Comparison of ENCODE assay signal across 8 cellular contexts in the genomic region with DNA sequence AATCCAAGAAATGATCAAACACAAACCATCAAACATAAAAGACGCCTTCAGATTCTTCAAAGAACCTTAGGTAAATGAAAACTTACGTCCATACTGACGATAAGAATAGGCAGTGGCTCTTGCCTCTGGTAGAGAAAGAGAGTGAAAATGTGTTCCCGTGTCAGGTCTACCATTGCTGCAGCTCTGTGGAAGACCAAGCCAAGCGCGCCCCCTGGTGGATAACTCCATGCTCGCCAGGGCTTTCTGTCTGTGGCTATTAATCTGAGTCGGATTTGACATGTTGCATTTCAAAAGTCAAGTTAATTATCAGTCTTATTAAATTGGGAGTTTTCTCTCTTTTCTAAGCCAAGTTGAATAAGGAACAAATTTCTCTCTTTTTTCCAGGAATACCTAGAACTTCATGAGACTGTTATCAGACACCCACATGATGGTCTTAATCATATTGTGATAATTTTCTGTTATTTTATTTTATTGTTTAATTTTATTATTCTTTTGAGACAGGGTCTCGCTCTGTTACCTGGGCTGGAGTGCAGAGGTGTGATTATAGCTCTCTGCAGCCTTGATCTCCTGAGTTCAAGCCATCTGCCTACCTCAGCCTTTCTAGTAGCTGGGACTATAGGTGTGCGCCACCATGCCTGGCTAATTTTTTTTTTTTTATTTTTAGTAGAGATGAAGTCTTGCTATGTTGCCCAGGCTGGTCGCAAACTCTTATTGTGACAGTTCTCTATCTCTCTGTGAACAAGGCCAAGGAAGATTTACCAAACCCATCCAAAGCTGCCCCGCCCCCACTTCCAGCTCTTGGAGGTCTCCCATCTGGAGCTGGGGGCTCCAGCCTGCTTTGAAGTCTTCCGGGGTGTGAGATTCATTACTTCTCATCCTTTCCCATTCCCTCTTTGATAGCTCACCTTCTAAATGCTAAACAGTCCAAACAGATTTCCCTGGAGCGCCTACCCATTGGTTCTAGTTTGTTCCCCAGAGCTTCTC. TPM values are rescaled to one million over a fixed set of nuclear protein-coding genes. Genes with fewer than 3 reads are reported as not detected.
DNase-seq lines count a peak whose midpoint lies in the region; ATAC-seq, FAIRE-seq and TF ChIP-seq lines count a peak whose summit lies in the region.

No MANE protein-coding gene starts in this region.

- no peak overlapping the region for H4K91ac ChIP-seq in IMR-90 (ENCODE audit: insufficient read depth, low read depth, low read length)
- H4K91ac ChIP-seq in mesenchymal stem cell (ENCODE audit: low read length), result no peak overlapping the region

- H3K27me3 ChIP-seq in IMR-90 (ENCODE audit: control insufficient read depth, insufficient read depth, low read length) (no peaks in the 10 kb centered on the region; the same call in none of the 2 replicates), NT2/D1 (ENCODE audit: insufficient read depth, insufficient read length) (no peaks in the 10 kb centered on the region), mesenchymal stem cell (ENCODE audit: control insufficient read depth in 1 of 2, insufficient read depth in 1 of 2, low read length in 2 of 2) (no peaks in the 10 kb centered on the region)

- H3K36me3 ChIP-seq in IMR-90 (ENCODE audit: control insufficient read depth, insufficient read depth, low read length), result no peaks in the 10 kb centered on the region
- no peaks in the 10 kb centered on the region for H3K36me3 ChIP-seq in NT2/D1 (ENCODE audit: insufficient read depth, insufficient read length, low read length)
- no peaks in the 10 kb centered on the region for H3K36me3 ChIP-seq in mesenchymal stem cell (ENCODE audit: control insufficient read depth in 1 of 2, insufficient read depth in 2 of 2, low read depth in 1 of 2, low read length in 2 of 2)

- H3K4me3 ChIP-seq in A549, result no peak overlapping the region
- H3K4me3 ChIP-seq in IMR-90 (ENCODE audit: insufficient read depth, low read depth, low read length), result no peak overlapping the region; the same call in 1 of the 2 replicates
- H3K4me3 ChIP-seq in NT2/D1 (ENCODE audit: insufficient read length, low read depth), result no peak overlapping the region
- H3K4me3 ChIP-seq in mesenchymal stem cell (ENCODE audit: insufficient read depth in 1 of 2, low read depth in 1 of 2, low read length in 2 of 2), result peak overlapping the region in 1 of 2 experiments; percentile 54

- H2BK12ac ChIP-seq in mesenchymal stem cell (ENCODE audit: low read length in 2 of 2), result no peak overlapping the region

- H3K4me2 ChIP-seq in A549 (peak overlapping the region; percentile 52), IMR-90 (ENCODE audit: low read depth, low read length) (peak overlapping the region; percentile 53; the same call in 1 of the 2 replicates), mesenchymal stem cell (ENCODE audit: low read length, poor library complexity, severe bottlenecking) (no peak overlapping the region)

- intact Hi-C loops in IMR-90 (cut with micrococcal nuclease), result loop anchor here (1.0 kb wide), 2 partner anchors 33 to 107 kb away; a partner anchor contains a TSS

- H3K4me1 ChIP-seq in A549 (no peaks in the 10 kb centered on the region), IMR-90 (ENCODE audit: control insufficient read depth, insufficient read depth, low read length) (no peaks in the 10 kb centered on the region), NT2/D1 (ENCODE audit: insufficient read depth, insufficient read length) (no peaks in the 10 kb centered on the region), mesenchymal stem cell (ENCODE audit: control insufficient read depth, insufficient read depth, low read depth, low read length) (peaks cover 4% of the 10 kb centered on the region)

- POLR2A ChIA-PET in A549 (lab: Yijun Ruan, JAX) (interaction anchor here (0.6 to 3.0 kb wide), 3 partner anchors 33 to 755 kb away, joined by 3 to 16 read pairs (median 3); no protein-coding TSS in a partner anchor), IMR-90 (lab: Charles Lee; ENCODE audit: unreplicated experiment) (no interaction called here)

- peak; percentile 63 to 79 for DNase-seq in A549 (ENCODE audit: low read depth in 1 of 2, low spot score in 1 of 2)
- peak; percentile 69 for DNase-seq in IMR-90
- peak; percentile 70 for DNase-seq in NT2/D1 (ENCODE audit: low read depth, low spot score)
- DNase-seq in activated CD8-positive, alpha-beta memory T cell treated with anti-CD3 and anti-CD28 coated beads for 48 hours (ENCODE audit: low read depth in 2 of 3, low spot score in 2 of 3), result peak; percentile 74 to 98 (median 98)
- DNase-seq in effector memory CD8-positive, alpha-beta T cell, result peak; percentile 92 to 93 (median 92)
- peak; percentile 78 for DNase-seq in mesenchymal stem cell
- peak; percentile 98 for DNase-seq in stimulated activated CD8-positive, alpha-beta memory T cell treated with anti-CD3 and anti-CD28 coated beads, Interleukin-15, amount 100 ng/mL, for 24 hours (ENCODE audit: low read depth)

- no peak overlapping the region for H2BK120ac ChIP-seq in IMR-90 (ENCODE audit: low read depth, low read length)
- H2BK120ac ChIP-seq in mesenchymal stem cell (ENCODE audit: low read depth, low read length), result no peak overlapping the region

- H3K9ac ChIP-seq in IMR-90 (ENCODE audit: low read depth, low read length), result no peak overlapping the region
- no peak overlapping the region for H3K9ac ChIP-seq in NT2/D1 (ENCODE audit: insufficient read length, low read depth)
- H3K9ac ChIP-seq in mesenchymal stem cell (ENCODE audit: low read length), result peak overlapping the region; percentile 58

- no TSS peak for BruUV-seq in IMR-90 (replicated peaks; lab: Mats Ljungman, UMichigan)

- H3K4ac ChIP-seq in IMR-90 (ENCODE audit: low read depth, low read length), result no peak overlapping the region
- no peak overlapping the region for H3K4ac ChIP-seq in mesenchymal stem cell (ENCODE audit: low read depth in 1 of 2, low read length in 2 of 2)

- peaks cover 2% of the 10 kb centered on the region for H3K36me3 Mint-ChIP-seq in effector memory CD8-positive, alpha-beta T cell (ENCODE audit: insufficient read depth)

- FAIRE-seq in A549 (lab: Jason Lieb, UNC), result no peak

- TF ChIP-seq POLR2A in A549 (IDR thresholded peaks at IDR 0.05; ENCODE audit: low read length), result no peak
- TF ChIP-seq POLR2A in IMR-90 (IDR thresholded peaks at IDR 0.05; ENCODE audit: low read depth, low read length), result peak; percentile 41; the same call in 1 of the 2 replicates

- H3K4me1 Mint-ChIP-seq in effector memory CD8-positive, alpha-beta T cell (ENCODE audit: low read depth in 2 of 2), result peaks cover 6 to 7% of the 10 kb centered on the region in 2 donors

- TF ChIP-seq RAD21 in A549 (conservative IDR thresholded peaks at IDR 0.05 in 1 of 2, IDR thresholded peaks at IDR 0.05 in 1 of 2), result peak; percentile 99
- peak; percentile 99 for TF ChIP-seq RAD21 in IMR-90 (IDR thresholded peaks at IDR 0.05; ENCODE audit: low read length)

- H2BK5ac ChIP-seq in IMR-90 (ENCODE audit: low read depth, low read length, poor library complexity, severe bottlenecking) (no peak overlapping the region), mesenchymal stem cell (ENCODE audit: low read depth, low read length, poor library complexity, severe bottlenecking) (no peak overlapping the region)

- H3K27ac Mint-ChIP-seq in effector memory CD8-positive, alpha-beta T cell, result no peak overlapping the region

- H2AK5ac ChIP-seq in IMR-90 (ENCODE audit: low read depth, low read length), result no peak overlapping the region
- H2AK5ac ChIP-seq in mesenchymal stem cell (ENCODE audit: low read length, severe bottlenecking), result no peak overlapping the region

- H3K79me1 ChIP-seq in IMR-90 (ENCODE audit: low read depth in 1 of 2, low read length in 2 of 2), result no peaks in the 10 kb centered on the region
- no peaks in the 10 kb centered on the region for H3K79me1 ChIP-seq in mesenchymal stem cell (replicated peaks; ENCODE audit: low read length, poor library complexity, severe bottlenecking)

- no peaks in the 10 kb centered on the region for H3K9me3 Mint-ChIP-seq in effector memory CD8-positive, alpha-beta T cell

- H3K27ac ChIP-seq in A549 (no peak overlapping the region), IMR-90 (ENCODE audit: insufficient read depth, low read length) (no peak overlapping the region), mesenchymal stem cell (ENCODE audit: low read length, poor library complexity, severe bottlenecking) (no peak overlapping the region)

- no peak overlapping the region for H3K18ac ChIP-seq in IMR-90 (ENCODE audit: low read depth, low read length)
- H3K18ac ChIP-seq in mesenchymal stem cell (ENCODE audit: low read depth in 1 of 2, low read length in 2 of 2), result no peak overlapping the region

- H4K20me1 ChIP-seq in IMR-90 (ENCODE audit: insufficient read depth, low read length), result no peaks in the 10 kb centered on the region

- H4K5ac ChIP-seq in IMR-90 (ENCODE audit: low read depth, low read length), result no peak overlapping the region

- TF ChIP-seq CTCF in A549 (IDR thresholded peaks at IDR 0.05) (peak; percentile 95), IMR-90 (conservative IDR thresholded peaks at IDR 0.05; ENCODE audit: low read depth, low read length) (peak; percentile 99)

- H3K27me3 Mint-ChIP-seq in effector memory CD8-positive, alpha-beta T cell, result no peaks in the 10 kb centered on the region

- in situ Hi-C loops in IMR-90 (cut with MboI; ENCODE audit: low sequenced_read_pairs), result loop anchor here (10.0 kb wide), 1 partner anchor 103 kb away; no protein-coding TSS in a partner anchor

- H2AK9ac ChIP-seq in IMR-90 (replicated peaks; ENCODE audit: low read depth, low read length, poor library complexity), result no peak overlapping the region

- H3K4me3 Mint-ChIP-seq in effector memory CD8-positive, alpha-beta T cell, result no peak overlapping the region

- H3K23ac ChIP-seq in IMR-90 (ENCODE audit: low read depth, low read length) (no peak overlapping the region), mesenchymal stem cell (ENCODE audit: low read length in 2 of 2) (no peak overlapping the region)

- no peak overlapping the region for H2BK15ac ChIP-seq in IMR-90 (ENCODE audit: low read depth, low read length)
- H2BK15ac ChIP-seq in mesenchymal stem cell (ENCODE audit: low read depth, poor library complexity, severe bottlenecking), result no peak overlapping the region

- CTCF ChIA-PET in A549 (lab: Yijun Ruan, JAX), result interaction anchor here (0.6 to 8.6 kb wide), 26 partner anchors 7 to 1632 kb away, joined by 3 to 133 read pairs (median 5); a partner anchor contains a TSS
- CTCF ChIA-PET in IMR-90 (lab: Yijun Ruan, JAX), result interaction anchor here (0.6 to 5.3 kb wide), 3 partner anchors 33 to 711 kb away, joined by 5 to 47 read pairs (median 6); a partner anchor contains a TSS

- H2BK20ac ChIP-seq in IMR-90 (ENCODE audit: low read depth, low read length), result no peak overlapping the region

- dilution Hi-C loops in IMR-90 (cut with HindIII; ENCODE audit: low sequenced_read_pairs, unreplicated experiment), result no loop called here

- TF ChIP-seq EP300 in A549 (IDR thresholded peaks at IDR 0.05), result no peak

- H4K8ac ChIP-seq in IMR-90 (ENCODE audit: low read depth in 2 of 2, low read length in 2 of 2), result no peak overlapping the region
- H4K8ac ChIP-seq in mesenchymal stem cell (ENCODE audit: low read length), result no peak overlapping the region

- H3K14ac ChIP-seq in IMR-90 (replicated peaks; ENCODE audit: low read depth, low read length), result no peak overlapping the region
- no peak overlapping the region for H3K14ac ChIP-seq in mesenchymal stem cell (ENCODE audit: low read length in 2 of 2)

- ATAC-seq in A549 (peak; percentile 85 to 92; a peak in 5 of 6 replicates), GM18868 (IDR thresholded peaks at IDR 0.05; ENCODE audit: unreplicated experiment) (peak; percentile 55), IMR-90 (ENCODE audit: low read depth) (peak; percentile 88)
- ATAC-seq in effector memory CD8-positive, alpha-beta T cell (replicated peaks), result peak; percentile 95

- H2AFZ ChIP-seq in IMR-90 (replicated peaks; ENCODE audit: low read length, poor library complexity) (no peak overlapping the region), mesenchymal stem cell (ENCODE audit: low read depth, low read length) (no peak overlapping the region)

- no peak overlapping the region for H3K56ac ChIP-seq in IMR-90 (ENCODE audit: extremely low read depth, insufficient read depth, low read length)

- H3K9me3 ChIP-seq in A549 (peaks cover 9% of the 10 kb centered on the region; the same call in 1 of the 3 replicates), IMR-90 (ENCODE audit: control insufficient read depth, insufficient read depth, low read length) (no peaks in the 10 kb centered on the region), NT2/D1 (ENCODE audit: insufficient read depth, low read length) (peaks cover 11% of the 10 kb centered on the region; the same call in 1 of the 2 replicates), mesenchymal stem cell (ENCODE audit: control insufficient read depth, low read length) (peaks cover 9% of the 10 kb centered on the region)

- 19% methylated on average over 14 of the region's 14 CpGs for WGBS in A549 (ENCODE audit: missing lambda C conversion rate)
- 83% methylated on average over 1 of the region's 14 CpGs; no CpG with 5 or more reads in 1 of the 2 experiments for WGBS in IMR-90 (ENCODE audit: extremely low coverage in 2 of 2, insufficient read length in 1 of 2), 2 experiments
- WGBS in mesenchymal stem cell, result 32% methylated on average over 10 of the region's 14 CpGs

- H3K9me1 ChIP-seq in IMR-90 (ENCODE audit: insufficient read depth, low read length), result no peaks in the 10 kb centered on the region

RNA-seq across cellular contexts. Expression of a gene that starts 15.8 kb away (rescaled TPM):
- polyA plus RNA-seq in A549 (2011; rRNA removed) (0.04 TPM in 1 of 2 replicates, not detected in the other), A549 (2017; fragmentation: RNase III; extraction: RNeasy Plus Mini Kit Qiagen cat#74134 plus additional on column Dnase treatment) (0.08 to 0.10 TPM (median 0.09 TPM) in 3 replicates), IMR-90 (2012; rRNA removed) (0.09 TPM in 2 replicates)
- polyA plus RNA-seq in A549 (2012; cell fraction: cytosol; rRNA removed), result 0.03 and 0.05 TPM in 2 replicates
- polyA plus RNA-seq in A549 (2012; cell fraction: nucleus; rRNA removed), result 0.50 and 0.70 TPM in 2 replicates
- not detected in 2 replicates for polyA minus RNA-seq in A549 (2011; rRNA and poly(A)+ RNA removed)
- total RNA-seq in IMR-90 (2012; rRNA removed), result under 0.01 TPM in 1 of 2 replicates, not detected in the other
- 0.05 TPM in 1 of 2 replicates, not detected in the other for polyA plus RNA-seq in IMR-90 (2012; cell fraction: cytosol; rRNA removed)
- polyA plus RNA-seq in IMR-90 (2012; cell fraction: nucleus; rRNA removed; ENCODE audit: low replicate concordance), result 0.76 and 1.7 TPM in 2 replicates
- polyA plus RNA-seq in mesenchymal stem cell (2013, experiment 1 of 2), result 0.48 TPM
- polyA plus RNA-seq in mesenchymal stem cell (2013, experiment 2 of 2), result 0.74 TPM

RNA-seq across cellular contexts. Expression of a gene that starts 28.0 kb away (rescaled TPM):
- 2.3 and 2.7 TPM in 2 replicates for polyA plus RNA-seq in A549 (2011; rRNA removed)
- 0.52 and 0.53 TPM in 2 replicates for polyA plus RNA-seq in A549 (2012; cell fraction: cytosol; rRNA removed)
- 3.0 and 4.8 TPM in 2 replicates for polyA plus RNA-seq in A549 (2012; cell fraction: nucleus; rRNA removed)
- polyA plus RNA-seq in A549 (2017; fragmentation: RNase III; extraction: RNeasy Plus Mini Kit Qiagen cat#74134 plus additional on column Dnase treatment), result 1.1 to 1.9 TPM (median 1.8 TPM) in 3 replicates
- 2.1 and 3.3 TPM in 2 replicates for polyA minus RNA-seq in A549 (2011; rRNA and poly(A)+ RNA removed)
- 0.90 and 2.2 TPM in 2 replicates for total RNA-seq in IMR-90 (2012; rRNA removed)
- 2.0 and 2.5 TPM in 2 replicates for polyA plus RNA-seq in IMR-90 (2012; rRNA removed)
- 0.11 TPM in 1 of 2 replicates, not detected in the other for polyA plus RNA-seq in IMR-90 (2012; cell fraction: cytosol; rRNA removed)
- polyA plus RNA-seq in IMR-90 (2012; cell fraction: nucleus; rRNA removed; ENCODE audit: low replicate concordance), result 7.3 and 40.0 TPM in 2 replicates
- polyA plus RNA-seq in mesenchymal stem cell (2013, experiment 1 of 2), result 1.5 TPM
- polyA plus RNA-seq in mesenchymal stem cell (2013, experiment 2 of 2), result 1.9 TPM

RNA-seq across cellular contexts. Expression of a gene that starts 33.7 kb away (rescaled TPM):
- 24.7 and 30.0 TPM in 2 replicates for polyA plus RNA-seq in A549 (2011; rRNA removed)
- polyA plus RNA-seq in A549 (2012; cell fraction: cytosol; rRNA removed), result 43.3 and 54.6 TPM in 2 replicates
- polyA plus RNA-seq in A549 (2012; cell fraction: nucleus; rRNA removed), result 96.2 and 106 TPM in 2 replicates
- polyA plus RNA-seq in A549 (2017; fragmentation: RNase III; extraction: RNeasy Plus Mini Kit Qiagen cat#74134 plus additional on column Dnase treatment), result 33.5 to 42.0 TPM (median 37.6 TPM) in 3 replicates
- polyA minus RNA-seq in A549 (2011; rRNA and poly(A)+ RNA removed), result 42.7 and 43.5 TPM in 2 replicates
- total RNA-seq in IMR-90 (2012; rRNA removed), result 34.2 and 40.5 TPM in 2 replicates
- polyA plus RNA-seq in IMR-90 (2012; rRNA removed), result 62.4 and 68.8 TPM in 2 replicates
- polyA plus RNA-seq in IMR-90 (2012; cell fraction: cytosol; rRNA removed), result 32.4 and 65.5 TPM in 2 replicates
- 129 and 234 TPM in 2 replicates for polyA plus RNA-seq in IMR-90 (2012; cell fraction: nucleus; rRNA removed; ENCODE audit: low replicate concordance)
- polyA plus RNA-seq in mesenchymal stem cell (2013, experiment 1 of 2), result 29.7 TPM
- 29.4 TPM for polyA plus RNA-seq in mesenchymal stem cell (2013, experiment 2 of 2)

RNA-seq across cellular contexts. Expression of a gene that starts 51.7 kb away (rescaled TPM):
- 332 and 343 TPM in 2 replicates for polyA plus RNA-seq in A549 (2011; rRNA removed)
- polyA plus RNA-seq in A549 (2012; cell fraction: cytosol; rRNA removed), result 543 and 608 TPM in 2 replicates
- polyA plus RNA-seq in A549 (2012; cell fraction: nucleus; rRNA removed), result 269 and 330 TPM in 2 replicates
- polyA plus RNA-seq in A549 (2017; fragmentation: RNase III; extraction: RNeasy Plus Mini Kit Qiagen cat#74134 plus additional on column Dnase treatment), result 341 to 372 TPM (median 353 TPM) in 3 replicates
- 32.8 and 39.3 TPM in 2 replicates for polyA minus RNA-seq in A549 (2011; rRNA and poly(A)+ RNA removed)
- 140 and 148 TPM in 2 replicates for total RNA-seq in IMR-90 (2012; rRNA removed)
- 272 and 341 TPM in 2 replicates for polyA plus RNA-seq in IMR-90 (2012; rRNA removed)
- 446 and 518 TPM in 2 replicates for polyA plus RNA-seq in IMR-90 (2012; cell fraction: cytosol; rRNA removed)
- 106 and 110 TPM in 2 replicates for polyA plus RNA-seq in IMR-90 (2012; cell fraction: nucleus; rRNA removed; ENCODE audit: low replicate concordance)
- 242 TPM for polyA plus RNA-seq in mesenchymal stem cell (2013, experiment 1 of 2)
- 244 TPM for polyA plus RNA-seq in mesenchymal stem cell (2013, experiment 2 of 2)
